In the genomic region with DNA sequence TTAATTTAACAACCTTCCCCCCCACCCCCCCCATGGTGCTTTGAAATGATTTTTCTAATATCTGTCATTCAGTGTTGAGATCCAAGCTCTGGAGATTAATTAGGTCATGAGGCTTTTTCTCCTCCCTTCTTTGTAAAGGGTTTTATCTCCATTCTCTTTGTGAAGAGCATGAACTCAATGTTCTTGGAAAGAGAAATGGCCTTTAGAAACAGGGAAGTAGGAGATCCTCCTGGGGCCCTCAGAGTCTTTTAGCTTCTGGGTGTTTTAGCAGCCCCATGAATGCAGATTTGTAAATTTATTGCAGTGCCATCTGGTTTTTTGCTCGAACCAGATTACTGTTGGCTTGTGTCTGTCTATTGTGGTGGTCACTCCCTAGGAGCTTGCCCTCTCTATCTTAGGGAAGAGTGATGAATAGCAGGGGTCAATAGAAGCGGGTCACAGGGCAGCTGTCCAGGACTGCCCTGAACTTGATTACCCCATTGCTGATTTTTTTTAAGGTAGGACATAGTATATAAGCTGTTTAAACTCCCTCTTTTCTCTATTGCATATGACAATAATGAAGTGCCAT, we compare ENCODE assay signal across 11 cellular contexts.
"Had no signal": no experiment of that assay in that cellular context is flagged by ENCODE, and none has a peak within 500 bp of the region (broad histone marks: within the 10 kb centered on the region; RNA-seq: fewer than 3 reads in every experiment).

No MANE protein-coding gene starts in this region.

- ATAC-seq: foreskin keratinocyte, T-helper 17 cell had no signal

- H3K27me3 ChIP-seq: breast epithelium, foreskin keratinocyte, ovary, stomach had no signal

- DNase-seq: activated CD4-positive, alpha-beta T cell treated with anti-CD3 and anti-CD28 coated beads, Interleukin-2, amount 50 U/mL, for 4 hours; activated CD4-positive, CD25-positive, alpha-beta regulatory T cell treated with anti-CD3 and anti-CD28 coated beads, Interleukin-2, amount 50 U/mL, for 72 hours; activated gamma-delta T cell; activated T-cell treated with anti-CD3 and anti-CD28 coated beads, Interleukin-2, amount 50 U/mL, for 48 hours; foreskin keratinocyte; head of caudate nucleus; ovary; stomach; T-helper 17 cell had no signal

- H3K9me3 ChIP-seq: breast epithelium, ovary, stomach had no signal

- H3K4me3 ChIP-seq: breast epithelium, ovary, skin epidermis, stomach had no signal

- H3K36me3 ChIP-seq: breast epithelium, ovary had no signal

- H3K27ac ChIP-seq: breast epithelium, foreskin keratinocyte, ovary, skin epidermis, stomach had no signal
